14 cellular contexts compared by ENCODE assay signal in the genomic region with DNA sequence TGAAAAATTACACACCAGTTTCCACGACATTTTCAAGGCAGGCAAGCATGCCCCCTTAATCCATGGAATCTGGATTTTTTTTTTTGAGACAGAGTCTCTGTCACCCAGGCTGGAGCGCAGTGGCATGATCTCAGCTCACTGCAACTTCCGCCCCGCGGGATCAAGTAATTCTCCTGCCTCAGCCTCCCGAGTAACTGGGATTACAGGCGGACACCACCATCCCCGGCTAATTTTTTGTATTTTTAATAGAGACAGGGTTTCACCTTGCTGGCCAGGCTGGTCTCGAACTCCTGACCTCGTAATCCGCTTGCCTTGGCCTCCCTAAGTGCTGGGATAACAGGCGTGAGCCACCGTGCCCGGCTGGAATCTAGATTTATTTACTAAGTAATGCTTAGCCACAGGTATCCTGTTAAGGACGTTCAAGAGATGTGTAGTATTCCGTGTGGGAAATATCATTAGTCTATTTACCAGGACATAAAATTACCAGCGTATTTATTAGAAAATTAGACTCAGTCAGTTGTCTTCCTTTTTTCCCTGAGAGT. TPM values are rescaled to one million over a fixed set of nuclear protein-coding genes. Genes with fewer than 3 reads are reported as not detected.
DNase-seq lines count a peak whose midpoint lies in the region; ATAC-seq, FAIRE-seq and TF ChIP-seq lines count a peak whose summit lies in the region.
"Had no signal": no experiment of that assay in that cellular context is flagged by ENCODE, and none has a peak within 500 bp of the region (broad histone marks: within the 10 kb centered on the region; RNA-seq: fewer than 3 reads in every experiment).

No MANE protein-coding gene starts in this region.

- H3K4me3 ChIP-seq in right atrium auricular region (peak overlapping the region in 1 of 2 donors; percentile 46), pancreas (no peak overlapping the region)

- DNase-seq in right atrium auricular region (ENCODE audit: low spot score) (no peak), left ventricle myocardium superior (no peak), naive B cell (no peak), GM10248 (ENCODE audit: extremely low spot score) (no peak), glomerular visceral epithelial cell (ENCODE audit: extremely low spot score) (no peak), pancreas (no peak)
- DNase-seq: kidney glomerular epithelial cell; NCI-H2081; ovary; stimulated activated CD4-positive, alpha-beta T cell treated with anti-CD3 and anti-CD28 coated beads, Interleukin-4, amount 100 ng/mL, for 4 hours; thyroid gland had no signal

- no peaks in the 10 kb centered on the region for H3K9me3 ChIP-seq in right atrium auricular region
- H3K9me3 ChIP-seq in pancreas, result no peaks in the 10 kb centered on the region
- H3K9me3 ChIP-seq: ovary, thyroid gland had no signal

- peak overlapping the region; percentile 2 to 64 for H3K27ac ChIP-seq in right atrium auricular region
- H3K27ac ChIP-seq in pancreas, result no peak overlapping the region
- H3K27ac ChIP-seq: C4-2B, ovary had no signal

- CTCF ChIA-PET in GM10248 (lab: Yijun Ruan, JAX), result no interaction called here

- ATAC-seq in left ventricle myocardium superior (no peak), naive B cell (ENCODE audit: low read depth in 2 of 2) (no peak), HG02973 (IDR thresholded peaks at IDR 0.05; ENCODE audit: unreplicated experiment) (no peak), pancreas (no peak)
- ATAC-seq in activated T-helper 17 cell treated with anti-CD3 and anti-CD28 coated beads, Interleukin-2, amount 50 U/mL, for 72 hours (replicated peaks), result no peak

- H3K27ac Mint-ChIP-seq in activated T-helper 17 cell treated with anti-CD3 and anti-CD28 coated beads, Interleukin-2, amount 50 U/mL, for 72 hours, result peak overlapping the region; percentile 89
- peak overlapping the region in 2 of 6 donors; percentile 7 to 64 for H3K27ac Mint-ChIP-seq in naive B cell

- peaks cover 11% of the 10 kb centered on the region for H3K9me3 Mint-ChIP-seq in activated T-helper 17 cell treated with anti-CD3 and anti-CD28 coated beads, Interleukin-2, amount 50 U/mL, for 72 hours
- peaks cover 3 to 16% (median 13%) of the 10 kb centered on the region in 7 donors for H3K9me3 Mint-ChIP-seq in naive B cell

- peaks cover 27% of the 10 kb centered on the region for H3K36me3 Mint-ChIP-seq in activated T-helper 17 cell treated with anti-CD3 and anti-CD28 coated beads, Interleukin-2, amount 50 U/mL, for 72 hours (ENCODE audit: low read depth)
- peaks cover 14 to 21% of the 10 kb centered on the region in 2 donors for H3K36me3 Mint-ChIP-seq in naive B cell

- H3K36me3 ChIP-seq in right atrium auricular region, result no peaks in the 10 kb centered on the region
- H3K36me3 ChIP-seq in pancreas, result no peaks in the 10 kb centered on the region
- H3K36me3 ChIP-seq: ovary, thyroid gland had no signal

- intact Hi-C loops in left ventricle myocardium superior (cut with micrococcal nuclease) (no loop called here), pancreas (cut with DNase I) (no loop called here)

- WGBS in pancreas, 2 donors, result 88 to 89% methylated on average over 17 of the region's 17 CpGs

- POLR2A ChIA-PET in GM10248 (lab: Yijun Ruan, JAX), result no interaction called here

- H3K27me3 Mint-ChIP-seq in activated T-helper 17 cell treated with anti-CD3 and anti-CD28 coated beads, Interleukin-2, amount 50 U/mL, for 72 hours, result no peaks in the 10 kb centered on the region
- H3K27me3 Mint-ChIP-seq in naive B cell, result no peaks in the 10 kb centered on the region

- H3K27me3 ChIP-seq in right atrium auricular region (no peaks in the 10 kb centered on the region), pancreas (no peaks in the 10 kb centered on the region)
- H3K27me3 ChIP-seq: ovary, thyroid gland had no signal

- no peak for FAIRE-seq in pancreas (lab: Jason Lieb, UNC)

- peaks cover 17% of the 10 kb centered on the region for H3K4me1 Mint-ChIP-seq in activated T-helper 17 cell treated with anti-CD3 and anti-CD28 coated beads, Interleukin-2, amount 50 U/mL, for 72 hours
- peaks cover 19 to 39% (median 22%) of the 10 kb centered on the region in 3 donors for H3K4me1 Mint-ChIP-seq in naive B cell

- peak overlapping the region; percentile 91 for H3K4me3 Mint-ChIP-seq in activated T-helper 17 cell treated with anti-CD3 and anti-CD28 coated beads, Interleukin-2, amount 50 U/mL, for 72 hours
- peak overlapping the region in 6 of 8 donors; percentile 8 to 83 (median 64) for H3K4me3 Mint-ChIP-seq in naive B cell

- TF ChIP-seq CTCF in right atrium auricular region (IDR thresholded peaks at IDR 0.05) (no peak), GM10248 (IDR thresholded peaks at IDR 0.05; ENCODE audit: control extremely low read depth, extremely low read depth, low read depth, missing control alignments) (no peak), pancreas (IDR thresholded peaks at IDR 0.05) (no peak)

- H3K4me1 ChIP-seq in right atrium auricular region, result peaks cover 0 to 3% of the 10 kb centered on the region in 2 donors
- peaks cover 0 to 11% (median 10%) of the 10 kb centered on the region in 3 donors for H3K4me1 ChIP-seq in pancreas

RNA-seq across cellular contexts. Expression of a gene that starts 2.5 kb away (rescaled TPM):
- total RNA-seq in right atrium auricular region (1 to 10 TPM; 6.9 to 8.1 TPM), left ventricle myocardium superior (8.0 TPM), pancreas (10 to 100 TPM in 1 of 6 donors, 1 to 10 TPM in 5; 2.5 to 13.9 (median 6.8) TPM)
- 10 to 100 TPM; 22.8 to 25.8 TPM for total RNA-seq in activated T-helper 17 cell treated with anti-CD3 and anti-CD28 coated beads, Interleukin-2, amount 50 U/mL, for 72 hours
- polyA plus RNA-seq in naive B cell (ENCODE audit: low read depth in 6 of 6) (1 to 10 TPM; 1.8 to 6.9 (median 4.0) TPM), pancreas (10 to 100 TPM; 14.0 to 17.6 TPM)

RNA-seq across cellular contexts. Expression of a gene that starts 31.8 kb away (rescaled TPM):
- total RNA-seq in right atrium auricular region (1 to 10 TPM; 3.3 to 4.4 TPM), left ventricle myocardium superior (6.5 TPM), pancreas (1 to 10 TPM in 4 of 6 donors, under 1 TPM in 2; 0.38 to 3.9 (median 1.8) TPM)
- 1 to 10 TPM; 3.4 to 4.1 TPM for total RNA-seq in activated T-helper 17 cell treated with anti-CD3 and anti-CD28 coated beads, Interleukin-2, amount 50 U/mL, for 72 hours
- polyA plus RNA-seq in naive B cell (ENCODE audit: low read depth in 6 of 6) (10 to 100 TPM in 2 of 6 donors, 1 to 10 TPM in 4; 5.1 to 25.9 (median 5.6) TPM), pancreas (1 to 10 TPM; 1.1 TPM)

Comparison
In these comparisons a context has a peak if more than half of its experiments do, and no peak if none do; other contexts are left out.
1. H3K27ac ChIP-seq: peak in right atrium auricular region (2 of 2); none in pancreas (0 of 4).